In the genomic region with DNA sequence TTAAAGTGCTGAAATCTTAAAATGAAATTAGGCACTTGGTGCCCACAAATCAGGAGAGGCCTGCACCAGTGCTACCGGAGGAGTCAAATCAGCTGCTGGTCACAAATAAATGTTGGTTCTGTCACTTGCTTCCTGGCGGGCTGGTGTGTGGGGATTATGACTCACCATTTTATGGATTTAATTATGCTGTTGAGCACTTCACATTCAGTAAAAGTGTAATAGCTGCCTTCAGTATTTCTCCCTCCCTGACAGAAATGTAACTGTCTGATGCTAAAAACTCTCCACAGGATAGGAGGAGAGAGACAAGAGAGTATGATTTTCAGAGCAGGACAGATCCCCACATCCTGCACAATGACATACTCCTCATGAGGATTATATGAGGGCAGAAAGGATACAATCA, we compare ENCODE assay signal across 10 cellular contexts.
DNase-seq lines count a peak whose midpoint lies in the region; ATAC-seq, FAIRE-seq and TF ChIP-seq lines count a peak whose summit lies in the region.
"Had no signal": no experiment of that assay in that cellular context is flagged by ENCODE, and none has a peak within 500 bp of the region (broad histone marks: within the 10 kb centered on the region; RNA-seq: fewer than 3 reads in every experiment).

No MANE protein-coding gene starts in this region.

- no peak for TF ChIP-seq EP300 in A549 (IDR thresholded peaks at IDR 0.05)

- no peaks in the 10 kb centered on the region for H3K9me3 ChIP-seq in A549

- TF ChIP-seq RAD21 in A549 (conservative IDR thresholded peaks at IDR 0.05 in 1 of 2, IDR thresholded peaks at IDR 0.05 in 1 of 2), result no peak

- FAIRE-seq in A549 (lab: Jason Lieb, UNC) (no peak), H54 (lab: Jason Lieb, UNC) (peak; percentile 84)
- FAIRE-seq: K562 had no signal

- TF ChIP-seq POLR2A in A549 (IDR thresholded peaks at IDR 0.05; ENCODE audit: low read length) (no peak), H54 (IDR thresholded peaks at IDR 0.05; ENCODE audit: low read depth, low read length) (no peak)

- H3K27me3 ChIP-seq in H7 (ENCODE audit: control insufficient read depth, insufficient read depth, low read length), result no peaks in the 10 kb centered on the region

- POLR2A ChIA-PET in A549 (lab: Yijun Ruan, JAX), result no interaction called here

- ATAC-seq in A549, result no peak
- no peak for ATAC-seq in HG03354 (IDR thresholded peaks at IDR 0.05; ENCODE audit: poor library complexity, severe bottlenecking, unreplicated experiment)
- ATAC-seq: K562 had no signal

- no peak overlapping the region for H3K4me2 ChIP-seq in A549

- no peak for TF ChIP-seq CTCF in A549 (IDR thresholded peaks at IDR 0.05)
- no peak for TF ChIP-seq CTCF in foreskin fibroblast (IDR thresholded peaks at IDR 0.05; ENCODE audit: low read depth, low read length)

- no peak overlapping the region for H3K27ac ChIP-seq in A549

- no peak overlapping the region for H3K4me3 ChIP-seq in A549
- H3K4me3 ChIP-seq in foreskin fibroblast (ENCODE audit: low read depth in 1 of 2, low read length in 2 of 2), result no peak overlapping the region
- no peak overlapping the region for H3K4me3 ChIP-seq in H7 (ENCODE audit: insufficient read depth, low read depth, low read length)
- H3K4me3 ChIP-seq: K562 had no signal

- DNase-seq in A549 (ENCODE audit: low read depth in 1 of 2, low spot score in 1 of 2), result no peak
- DNase-seq in H54 (ENCODE audit: insufficient read length, low spot score), result peak; percentile 56
- DNase-seq in NCI-H748 treated with DMSO at 0.1 percent for 48 hours (lab: John Stamatoyannopoulos, UW), result peak; percentile 66
- DNase-seq in foreskin fibroblast, result peak; percentile 34 to 66
- DNase-seq in H7, result no peak
- DNase-seq in AML-193 (lab: John Stamatoyannopoulos, UW), result no peak
- no peak for DNase-seq in HuH-7 (ENCODE audit: low spot score)
- DNase-seq: CD4-positive, alpha-beta T cell had no signal

- CTCF ChIA-PET in A549 (lab: Yijun Ruan, JAX), result interaction anchor here (1.1 kb wide), 1 partner anchor 799 kb away, joined by 3 read pairs; no protein-coding TSS in a partner anchor

- 91% methylated on average over 2 of the region's 2 CpGs for WGBS in A549 (ENCODE audit: missing lambda C conversion rate)

- no peaks in the 10 kb centered on the region for H3K36me3 ChIP-seq in H7 (replicated peaks; ENCODE audit: control insufficient read depth, insufficient read depth, low read length)

- peaks cover 6% of the 10 kb centered on the region; the same call in 1 of the 3 replicates for H3K4me1 ChIP-seq in A549

TF ChIP-seq in A549, 52 proteins besides CTCF, POLR2A, EP300 and RAD21:
- TF ChIP-seq RCOR1 (IDR thresholded peaks at IDR 0.05; ENCODE audit: low read depth, low read length) (no peak), NFE2L2 (conservative IDR thresholded peaks at IDR 0.05; ENCODE audit: low read length) (no peak), FOSL2 (IDR thresholded peaks at IDR 0.05) (no peak), FOSL2 (CRISPR knock-in tag; IDR thresholded peaks at IDR 0.05) (peak; percentile 30; the same call in 1 of the 2 replicates), JUN (IDR thresholded peaks at IDR 0.05) (no peak), HOXB5 (CRISPR knock-in tag; IDR thresholded peaks at IDR 0.05) (no peak)

Comparison
In these comparisons a context has a peak if more than half of its experiments do, and no peak if none do; other contexts are left out.
1. DNase-seq: peak in H54 (single experiment), NCI-H748 treated with DMSO at 0.1 percent for 48 hours (single experiment) and foreskin fibroblast (2 of 2); none in A549 (0 of 2), H7 (single experiment), AML-193 (0 of 2) and HuH-7 (single experiment).